8 cellular contexts compared by ENCODE assay signal in genomic region chr20:45857836-45858250, GRCh38.
A peak's percentile ranks its signal among the peaks of the same experiment; 100 is the strongest.
DNase-seq lines count a peak whose midpoint lies in the region; ATAC-seq and TF ChIP-seq lines count a peak whose summit lies in the region.

No MANE protein-coding gene starts in this region.

- DNase-seq in DND-41 (no peak), NCI-H1694 (lab: John Stamatoyannopoulos, UW) (no peak)
- DNase-seq in activated naive CD4-positive, alpha-beta T cell treated with anti-CD3 and anti-CD28 coated beads, Interleukin-2, amount 10 ng/mL, durations not matched to agents 7 days and 5 days: peak; percentile 64
- no peak for DNase-seq in stimulated activated effector memory CD8-positive, alpha-beta T cell treated with anti-CD3 and anti-CD28 coated beads, Interleukin-12 subunit alpha, Interleukin-12 subunit beta, amount 100 ng/mL, for 72 hours (ENCODE audit: low spot score in 2 of 2)
- DNase-seq in activated CD8-positive, alpha-beta memory T cell treated with anti-CD3 and anti-CD28 coated beads, Interleukin-2, amount 50 U/mL, for 4 hours: no peak

- H3K9ac ChIP-seq in DND-41 (ENCODE audit: low read depth, low read length) (peak overlapping the region; percentile 91), HUES48 (ENCODE audit: low read depth, low read length) (no peak overlapping the region; the same call in 1 of the 2 replicates), iPS-18a (ENCODE audit: low read length) (peak overlapping the region; percentile 43)

- H3K4me3 ChIP-seq in DND-41 (ENCODE audit: low read depth in 1 of 2, low read length in 2 of 2) (peak overlapping the region; percentile 93 to 94), HUES48 (ENCODE audit: low read depth, low read length) (peak overlapping the region; percentile 89), iPS-18a (ENCODE audit: low read length) (peak overlapping the region; percentile 70)

- no peaks in the 10 kb centered on the region for H3K27me3 ChIP-seq in DND-41 (ENCODE audit: insufficient read depth, low read length, poor library complexity)
- H3K27me3 ChIP-seq in HUES48 (ENCODE audit: control insufficient read depth, insufficient read depth, low read length): no peaks in the 10 kb centered on the region
- no peaks in the 10 kb centered on the region for H3K27me3 ChIP-seq in iPS-18a (ENCODE audit: control insufficient read depth, insufficient read depth, low read length)

- ATAC-seq in DND-41 (ENCODE audit: insufficient read depth, low read depth) (peak; percentile 2; the same call in 2 of the 3 replicates), GM19455 (IDR thresholded peaks at IDR 0.05; ENCODE audit: unreplicated experiment) (peak; percentile 31)
- peak; percentile 57 for ATAC-seq in stimulated activated effector memory CD8-positive, alpha-beta T cell treated with anti-CD3 and anti-CD28 coated beads, Interleukin-12 subunit alpha, Interleukin-12 subunit beta, amount 100 ng/mL, for 72 hours

- peaks cover 46% of the 10 kb centered on the region for H3K79me2 ChIP-seq in DND-41 (ENCODE audit: insufficient read depth, low read length)

- H3K36me3 Mint-ChIP-seq in activated naive CD4-positive, alpha-beta T cell treated with anti-CD3 and anti-CD28 coated beads, Interleukin-2, amount 10 ng/mL, durations not matched to agents 7 days and 5 days: peaks cover 25% of the 10 kb centered on the region
- H3K36me3 Mint-ChIP-seq in stimulated activated effector memory CD8-positive, alpha-beta T cell treated with anti-CD3 and anti-CD28 coated beads, Interleukin-12 subunit alpha, Interleukin-12 subunit beta, amount 100 ng/mL, for 72 hours: peaks cover 10% of the 10 kb centered on the region

- H2AFZ ChIP-seq in DND-41 (ENCODE audit: low read depth, low read length): peak overlapping the region; percentile 87

- no peaks in the 10 kb centered on the region for H3K9me3 ChIP-seq in DND-41 (ENCODE audit: insufficient read depth, low read length, severe bottlenecking)
- no peaks in the 10 kb centered on the region for H3K9me3 ChIP-seq in HUES48 (ENCODE audit: control insufficient read depth, insufficient read depth, low read length)
- no peaks in the 10 kb centered on the region for H3K9me3 ChIP-seq in iPS-18a (ENCODE audit: control insufficient read depth, low read depth, low read length)

- H3K4me1 ChIP-seq in DND-41 (ENCODE audit: insufficient read depth, low read length) (peaks cover 47% of the 10 kb centered on the region), HUES48 (ENCODE audit: control insufficient read depth, insufficient read depth, low read length) (peaks cover 39% of the 10 kb centered on the region), iPS-18a (ENCODE audit: control insufficient read depth, low read depth, low read length) (peaks cover 25% of the 10 kb centered on the region)

- no peaks in the 10 kb centered on the region for H3K27me3 Mint-ChIP-seq in activated naive CD4-positive, alpha-beta T cell treated with anti-CD3 and anti-CD28 coated beads, Interleukin-2, amount 10 ng/mL, durations not matched to agents 7 days and 5 days

- H3K4me1 Mint-ChIP-seq in activated naive CD4-positive, alpha-beta T cell treated with anti-CD3 and anti-CD28 coated beads, Interleukin-2, amount 10 ng/mL, durations not matched to agents 7 days and 5 days: peaks cover 56% of the 10 kb centered on the region
- peaks cover 36% of the 10 kb centered on the region for H3K4me1 Mint-ChIP-seq in stimulated activated effector memory CD8-positive, alpha-beta T cell treated with anti-CD3 and anti-CD28 coated beads, Interleukin-12 subunit alpha, Interleukin-12 subunit beta, amount 100 ng/mL, for 72 hours

- H3K27ac ChIP-seq in DND-41 (ENCODE audit: low read length): peak overlapping the region; percentile 82
- H3K27ac ChIP-seq in HUES48 (ENCODE audit: low read depth, low read length): peak overlapping the region; percentile 88
- H3K27ac ChIP-seq in iPS-18a (ENCODE audit: low read length): no peak overlapping the region

- H3K27ac Mint-ChIP-seq in activated naive CD4-positive, alpha-beta T cell treated with anti-CD3 and anti-CD28 coated beads, Interleukin-2, amount 10 ng/mL, durations not matched to agents 7 days and 5 days: peak overlapping the region; percentile 99
- peak overlapping the region; percentile 97 for H3K27ac Mint-ChIP-seq in stimulated activated effector memory CD8-positive, alpha-beta T cell treated with anti-CD3 and anti-CD28 coated beads, Interleukin-12 subunit alpha, Interleukin-12 subunit beta, amount 100 ng/mL, for 72 hours

- H4K20me1 ChIP-seq in DND-41 (ENCODE audit: insufficient read depth, low read length): no peaks in the 10 kb centered on the region

- CTCF ChIA-PET in activated naive CD4-positive, alpha-beta T cell treated with anti-CD3 and anti-CD28 coated beads, Interleukin-2, amount 10 ng/mL, durations not matched to agents 7 days and 5 days (lab: Charles Lee): no interaction called here

- H3K36me3 ChIP-seq in DND-41 (ENCODE audit: insufficient read depth, low read length): peaks cover 16% of the 10 kb centered on the region
- H3K36me3 ChIP-seq in HUES48 (ENCODE audit: control insufficient read depth, insufficient read depth, low read length): no peaks in the 10 kb centered on the region
- H3K36me3 ChIP-seq in iPS-18a (ENCODE audit: control insufficient read depth, low read depth, low read length): no peaks in the 10 kb centered on the region

- peak overlapping the region; percentile 99 for H3K4me3 Mint-ChIP-seq in activated naive CD4-positive, alpha-beta T cell treated with anti-CD3 and anti-CD28 coated beads, Interleukin-2, amount 10 ng/mL, durations not matched to agents 7 days and 5 days
- H3K4me3 Mint-ChIP-seq in stimulated activated effector memory CD8-positive, alpha-beta T cell treated with anti-CD3 and anti-CD28 coated beads, Interleukin-12 subunit alpha, Interleukin-12 subunit beta, amount 100 ng/mL, for 72 hours: peak overlapping the region; percentile 98

- H3K4me2 ChIP-seq in DND-41 (ENCODE audit: insufficient read depth, low read length): peak overlapping the region; percentile 80

- TF ChIP-seq CTCF in DND-41 (IDR thresholded peaks at IDR 0.05; ENCODE audit: borderline replicate concordance, extremely low read depth, low read length, poor library complexity, severe bottlenecking): no peak

- no peaks in the 10 kb centered on the region for H3K9me3 Mint-ChIP-seq in activated naive CD4-positive, alpha-beta T cell treated with anti-CD3 and anti-CD28 coated beads, Interleukin-2, amount 10 ng/mL, durations not matched to agents 7 days and 5 days
- no peaks in the 10 kb centered on the region for H3K9me3 Mint-ChIP-seq in stimulated activated effector memory CD8-positive, alpha-beta T cell treated with anti-CD3 and anti-CD28 coated beads, Interleukin-12 subunit alpha, Interleukin-12 subunit beta, amount 100 ng/mL, for 72 hours

Comparison
In these comparisons a context has a peak if more than half of its experiments do, and no peak if none do; other contexts are left out.
1. ATAC-seq: peak in every context shown above with its lines; median percentile 57 in stimulated activated effector memory CD8-positive, alpha-beta T cell treated with anti-CD3 and anti-CD28 coated beads, Interleukin-12 subunit alpha, Interleukin-12 subunit beta, amount 100 ng/mL, for 72 hours; 31 in GM19455; 2 in DND-41.